19 cellular contexts compared by ENCODE assay signal in the genomic region with DNA sequence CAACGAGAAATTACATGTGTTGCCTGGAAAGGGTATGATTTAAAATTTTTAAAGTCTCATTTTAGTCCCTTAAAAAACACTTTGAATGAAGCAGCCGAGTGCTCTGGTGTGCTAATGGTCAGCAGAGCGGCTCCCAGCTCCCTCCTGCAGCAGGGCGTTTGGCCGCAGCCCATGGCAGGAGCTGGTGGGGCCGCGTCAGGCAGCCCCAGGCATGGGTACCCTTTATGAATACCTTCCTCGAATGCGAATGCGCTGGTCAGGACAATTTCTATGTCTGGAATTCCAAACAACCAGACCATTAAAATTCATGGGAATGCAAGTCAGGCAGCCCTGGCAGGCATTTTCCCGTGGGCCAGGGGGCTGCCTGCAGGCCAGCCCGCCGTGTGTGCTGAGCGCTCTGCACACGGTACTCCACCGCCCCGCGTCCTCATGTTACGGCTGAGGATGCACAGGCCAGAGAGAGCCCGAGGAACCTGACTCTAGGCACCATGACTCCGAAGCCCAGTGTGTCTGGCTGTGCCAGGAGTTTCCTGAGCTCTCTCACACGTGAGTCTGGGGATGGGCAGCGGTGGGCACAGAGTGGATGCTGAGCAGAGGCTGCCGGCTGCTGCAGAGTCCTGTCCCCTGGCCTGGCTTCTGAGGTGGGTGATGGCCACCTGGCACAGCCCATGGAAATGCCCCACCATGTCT.
"Had no signal": no experiment of that assay in that cellular context is flagged by ENCODE, and none has a peak within 500 bp of the region (broad histone marks: within the 10 kb centered on the region; RNA-seq: fewer than 3 reads in every experiment).

No MANE protein-coding gene starts in this region.

- H3K9me3 Mint-ChIP-seq: activated CD4-positive, alpha-beta T cell treated with anti-CD3 and anti-CD28 coated beads, Interleukin-2, amount 10 ng/mL, durations not matched to agents 7 days and 5 days; brain; central memory CD8-positive, alpha-beta T cell; dendritic cell treated with granulocyte-macrophage colony-stimulating factor and Interleukin-4, amounts not matched to agents 40 ng/mL and 50 ng/mL, for 4 days; effector memory CD8-positive, alpha-beta T cell; mesothelial cell of epicardium; nephron progenitor cell; stimulated activated memory B cell treated with anti-CD40 and anti-IgM and Interleukin-4, amounts not matched to agents 10 μg/mL and 1 μg/mL and 100 μg/mL, for 72 hours; T-helper 2 cell treated with Interferon-gamma antibody and Interleukin-4, amounts not matched to agents 5 μg/mL and 100 μg/mL, for 36 hours had no signal

- H3K4me3 Mint-ChIP-seq: activated CD4-positive, alpha-beta T cell treated with anti-CD3 and anti-CD28 coated beads, Interleukin-2, amount 10 ng/mL, durations not matched to agents 7 days and 5 days; activated naive CD8-positive, alpha-beta T cell; brain; central memory CD8-positive, alpha-beta T cell; dendritic cell treated with granulocyte-macrophage colony-stimulating factor and Interleukin-4, amounts not matched to agents 40 ng/mL and 50 ng/mL, for 4 days; effector memory CD8-positive, alpha-beta T cell; mesothelial cell of epicardium; nephron progenitor cell; stimulated activated memory B cell treated with anti-CD40 and anti-IgM and Interleukin-4, amounts not matched to agents 10 μg/mL and 1 μg/mL and 100 μg/mL, for 72 hours; T-helper 2 cell treated with Interferon-gamma antibody and Interleukin-4, amounts not matched to agents 5 μg/mL and 100 μg/mL, for 36 hours had no signal

- H3K27me3 Mint-ChIP-seq: activated naive CD8-positive, alpha-beta T cell; brain had no signal

- H3K27ac Mint-ChIP-seq: activated CD4-positive, alpha-beta T cell treated with anti-CD3 and anti-CD28 coated beads, Interleukin-2, amount 10 ng/mL, durations not matched to agents 7 days and 5 days; activated naive CD8-positive, alpha-beta T cell; dendritic cell treated with granulocyte-macrophage colony-stimulating factor and Interleukin-4, amounts not matched to agents 40 ng/mL and 50 ng/mL, for 4 days; effector memory CD8-positive, alpha-beta T cell; mesothelial cell of epicardium; stimulated activated memory B cell treated with anti-CD40 and anti-IgM and Interleukin-4, amounts not matched to agents 10 μg/mL and 1 μg/mL and 100 μg/mL, for 72 hours; T-helper 2 cell treated with Interferon-gamma antibody and Interleukin-4, amounts not matched to agents 5 μg/mL and 100 μg/mL, for 36 hours had no signal

- H3K36me3 Mint-ChIP-seq: activated naive CD8-positive, alpha-beta T cell; stimulated activated memory B cell treated with anti-CD40 and anti-IgM and Interleukin-4, amounts not matched to agents 10 μg/mL and 1 μg/mL and 100 μg/mL, for 72 hours had no signal

- H3K27ac ChIP-seq: epithelial cell of prostate, lower lobe of right lung, ovary had no signal

- H3K9me3 ChIP-seq: lower lobe of right lung, ovary had no signal

- H3K36me3 ChIP-seq: lower lobe of right lung, ovary had no signal

- H3K4me3 ChIP-seq: lower lobe of right lung, ovary had no signal

- H3K4me1 Mint-ChIP-seq: brain had no signal

- H3K27me3 ChIP-seq: ovary had no signal

- DNase-seq: activated CD4-positive, alpha-beta T cell treated with anti-CD3 and anti-CD28 coated beads, Interleukin-2, amount 10 ng/mL, durations not matched to agents 7 days and 5 days; activated CD4-positive, CD25-positive, alpha-beta regulatory T cell; activated T-cell treated with anti-CD3 and anti-CD28 coated beads, Interleukin-2, amount 50 U/mL, for 1 hour; amniotic stem cell; effector memory CD8-positive, alpha-beta T cell; foreskin melanocyte; left cardiac atrium; nephron progenitor cell; stimulated activated CD4-positive, alpha-beta T cell treated with anti-CD3 and anti-CD28 coated beads, Interleukin-12 subunit alpha, Interleukin-12 subunit beta, amount 100 ng/mL, for 4 hours had no signal
